8 cellular contexts compared by ENCODE assay signal in the genomic region with DNA sequence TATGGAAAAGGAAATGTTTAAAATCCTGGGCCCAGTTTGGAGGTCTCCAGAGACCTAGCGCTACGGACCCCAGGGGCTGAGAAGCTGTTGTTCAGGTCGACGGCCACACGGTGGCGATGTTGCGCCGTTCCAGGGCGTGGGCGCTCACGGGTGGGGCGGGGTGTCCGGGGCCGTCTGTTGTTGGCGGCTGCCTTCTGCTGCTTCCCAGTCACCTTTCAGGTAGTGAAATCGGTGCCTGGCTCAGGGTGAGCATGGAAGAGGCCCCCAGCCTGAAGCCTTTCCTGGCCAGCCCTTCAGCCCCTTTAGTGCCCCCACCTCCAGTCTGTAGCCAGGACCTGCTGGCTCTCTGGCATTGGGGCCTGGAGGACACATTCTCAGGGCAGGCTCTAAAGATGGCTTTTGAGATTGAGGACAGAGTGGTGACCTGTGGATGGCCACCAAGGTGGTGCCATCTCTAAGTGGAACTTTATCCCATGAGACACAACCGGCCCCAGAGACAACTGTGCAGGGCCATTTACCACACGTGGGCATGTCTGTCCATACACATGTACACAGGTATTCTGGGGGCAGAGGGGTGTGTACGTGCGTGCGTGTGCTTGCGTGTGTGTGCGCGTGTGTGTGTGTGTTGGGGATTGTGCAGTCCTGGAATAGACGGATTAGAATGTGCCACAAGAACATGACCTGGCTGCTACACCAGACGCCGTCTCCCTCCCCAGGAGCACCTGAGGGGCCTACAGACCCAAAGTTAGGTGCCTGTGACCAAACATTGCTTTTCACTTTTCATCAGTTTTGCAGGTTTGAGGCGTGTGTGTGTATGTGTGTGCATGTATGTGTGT. TPM values are rescaled to one million over a fixed set of nuclear protein-coding genes. Genes with fewer than 3 reads are reported as not detected.
DNase-seq lines count a peak whose midpoint lies in the region; ATAC-seq and TF ChIP-seq lines count a peak whose summit lies in the region.

No MANE protein-coding gene starts in this region.

- peaks cover 7% of the 10 kb centered on the region for H3K4me1 ChIP-seq in CD4-positive, alpha-beta memory T cell (ENCODE audit: insufficient read depth, low read length)
- H3K4me1 ChIP-seq in SJCRH30 (no peaks in the 10 kb centered on the region), uterus (no peaks in the 10 kb centered on the region)

- TF ChIP-seq CTCF in HL-60 (IDR thresholded peaks at IDR 0.05; ENCODE audit: insufficient read depth, low read length) (peak; percentile 73), progenitor cell of endocrine pancreas (IDR thresholded peaks at IDR 0.05; ENCODE audit: unreplicated experiment) (peak; percentile 96), uterus (IDR thresholded peaks at IDR 0.05) (peak; percentile 79 to 93 (median 85))

- POLR2A ChIA-PET in CD4-positive, alpha-beta memory T cell (lab: Charles Lee; ENCODE audit: partially characterized antibody) = interaction anchor here (1.0 kb wide), 1 partner anchor 645 kb away, joined by 3 read pairs; no protein-coding TSS in a partner anchor

- H3K4me1 Mint-ChIP-seq in CD4-positive, alpha-beta memory T cell = no peaks in the 10 kb centered on the region
- H3K4me1 Mint-ChIP-seq in progenitor cell of endocrine pancreas (ENCODE audit: low read depth) = peaks cover 4% of the 10 kb centered on the region

- H3K4me3 Mint-ChIP-seq in CD4-positive, alpha-beta memory T cell = no peak overlapping the region
- no peak overlapping the region for H3K4me3 Mint-ChIP-seq in progenitor cell of endocrine pancreas (ENCODE audit: low read depth)

- peak; percentile 79 for ATAC-seq in GM19397 (IDR thresholded peaks at IDR 0.05; ENCODE audit: unreplicated experiment)
- peak; percentile 79 for ATAC-seq in Right ventricle myocardium inferior

- no peak overlapping the region for H3K27ac Mint-ChIP-seq in CD4-positive, alpha-beta memory T cell
- H3K27ac Mint-ChIP-seq in progenitor cell of endocrine pancreas = no peak overlapping the region

- H3K4me3 ChIP-seq in CD4-positive, alpha-beta memory T cell (ENCODE audit: low read length in 2 of 2) = no peak overlapping the region
- no peak overlapping the region for H3K4me3 ChIP-seq in HL-60 (replicated peaks; ENCODE audit: insufficient read depth, low read length)
- H3K4me3 ChIP-seq in SJCRH30 = no peak overlapping the region
- H3K4me3 ChIP-seq in uterus = no peak overlapping the region

- DNase-seq in CD4-positive, alpha-beta memory T cell = peak; percentile 47 to 69 (median 63)
- DNase-seq in HL-60 (ENCODE audit: low read depth in 1 of 2, low spot score in 1 of 2) (peak; percentile 14 to 54), SJCRH30 (peak; percentile 17 to 67), Right ventricle myocardium inferior (ENCODE audit: missing footprints) (no peak), progenitor cell of endocrine pancreas (ENCODE audit: low spot score, unreplicated experiment) (peak; percentile 79), uterus (peak in 1 of 2 donors; percentile 55)
- DNase-seq in activated gamma-delta T cell treated with anti-CD3 and anti-CD28 coated beads, Interleukin-2, amount 50 U/mL, for 16 hours (ENCODE audit: low read depth) = peak; percentile 65

- no peaks in the 10 kb centered on the region for H3K9me3 ChIP-seq in CD4-positive, alpha-beta memory T cell (ENCODE audit: control insufficient read depth in 1 of 2, low read length in 2 of 2)
- H3K9me3 ChIP-seq in SJCRH30 (replicated peaks) (no peaks in the 10 kb centered on the region), uterus (no peaks in the 10 kb centered on the region)

- H3K36me3 ChIP-seq in CD4-positive, alpha-beta memory T cell (ENCODE audit: insufficient read depth, low read length) = no peaks in the 10 kb centered on the region
- no peaks in the 10 kb centered on the region for H3K36me3 ChIP-seq in SJCRH30
- no peaks in the 10 kb centered on the region for H3K36me3 ChIP-seq in uterus

- no peaks in the 10 kb centered on the region for H3K36me3 Mint-ChIP-seq in CD4-positive, alpha-beta memory T cell
- peaks cover 6% of the 10 kb centered on the region for H3K36me3 Mint-ChIP-seq in progenitor cell of endocrine pancreas (ENCODE audit: insufficient read depth)

- peaks cover 4 to 9% of the 10 kb centered on the region in 2 donors for H3K27me3 Mint-ChIP-seq in CD4-positive, alpha-beta memory T cell
- H3K27me3 Mint-ChIP-seq in progenitor cell of endocrine pancreas = no peaks in the 10 kb centered on the region

- no peaks in the 10 kb centered on the region for H3K9me3 Mint-ChIP-seq in CD4-positive, alpha-beta memory T cell
- H3K9me3 Mint-ChIP-seq in progenitor cell of endocrine pancreas (ENCODE audit: low read depth) = no peaks in the 10 kb centered on the region

- intact Hi-C loops in CD4-positive, alpha-beta memory T cell (cut with micrococcal nuclease) = loop anchor here (1.0 kb wide), 5 partner anchors 101 to 681 kb away; a partner anchor contains a TSS
- intact Hi-C loops in Right ventricle myocardium inferior (cut with DNase I) = loop anchor here (2.0 to 10.0 kb wide), 2 partner anchors 221 to 681 kb away; no protein-coding TSS in a partner anchor
- intact Hi-C loops in uterus (cut with DNase I; ENCODE audit: low total_unique reads) = no loop called here

- H3K27me3 ChIP-seq in CD4-positive, alpha-beta memory T cell (ENCODE audit: insufficient read depth, low read length) = no peaks in the 10 kb centered on the region
- H3K27me3 ChIP-seq in HL-60 (ENCODE audit: insufficient read depth, poor library complexity, severe bottlenecking) (peaks cover 4% of the 10 kb centered on the region), SJCRH30 (peaks cover 21% of the 10 kb centered on the region), uterus (no peaks in the 10 kb centered on the region)

- CTCF ChIA-PET in CD4-positive, alpha-beta memory T cell (lab: Charles Lee; ENCODE audit: partially characterized antibody) = interaction anchor here (0.7 to 1.9 kb wide), 26 partner anchors 8 to 649 kb away, joined by 3 to 34 read pairs (median 4); no protein-coding TSS in a partner anchor

- TF ChIP-seq POLR2A in uterus (IDR thresholded peaks at IDR 0.05) = no peak

- no peak overlapping the region for H3K27ac ChIP-seq in CD4-positive, alpha-beta memory T cell (ENCODE audit: low read depth, low read length)
- H3K27ac ChIP-seq in HL-60 (replicated peaks) (no peak overlapping the region), SJCRH30 (no peak overlapping the region), uterus (no peak overlapping the region)

RNA-seq across cellular contexts. Expression of a gene that starts 53.8 kb away (rescaled TPM):
- under 1 TPM; 0.72 to 0.79 TPM for total RNA-seq in CD4-positive, alpha-beta memory T cell
- polyA plus RNA-seq in CD4-positive, alpha-beta memory T cell = under 1 TPM in 1 of 2 donors, not detected in 1; 0.47 TPM
- 0.10 TPM in 1 of 2 replicates, not detected in the other for total RNA-seq in SJCRH30 (2014; rRNA removed; shearing (Covaris generic))
- total RNA-seq in Right ventricle myocardium inferior (2.1 TPM), progenitor cell of endocrine pancreas (94.7 and 94.9 TPM in 2 replicates), uterus (10 to 100 TPM in 1 of 4 donors, 1 to 10 TPM in 2, under 1 TPM in 1; 0.88 to 15.6 (median 2.8) TPM)
